ENCODE assay signal across 1 cellular context in genomic region chr17:72719206-72719581, GRCh38.
TF ChIP-seq lines count a peak whose summit lies in the region.

No MANE protein-coding gene starts in this region.

TF ChIP-seq in WTC11, 78 proteins besides CTCF, POLR2A, EP300 and RAD21 (continued from another document):
- TF ChIP-seq, protein P1, sequence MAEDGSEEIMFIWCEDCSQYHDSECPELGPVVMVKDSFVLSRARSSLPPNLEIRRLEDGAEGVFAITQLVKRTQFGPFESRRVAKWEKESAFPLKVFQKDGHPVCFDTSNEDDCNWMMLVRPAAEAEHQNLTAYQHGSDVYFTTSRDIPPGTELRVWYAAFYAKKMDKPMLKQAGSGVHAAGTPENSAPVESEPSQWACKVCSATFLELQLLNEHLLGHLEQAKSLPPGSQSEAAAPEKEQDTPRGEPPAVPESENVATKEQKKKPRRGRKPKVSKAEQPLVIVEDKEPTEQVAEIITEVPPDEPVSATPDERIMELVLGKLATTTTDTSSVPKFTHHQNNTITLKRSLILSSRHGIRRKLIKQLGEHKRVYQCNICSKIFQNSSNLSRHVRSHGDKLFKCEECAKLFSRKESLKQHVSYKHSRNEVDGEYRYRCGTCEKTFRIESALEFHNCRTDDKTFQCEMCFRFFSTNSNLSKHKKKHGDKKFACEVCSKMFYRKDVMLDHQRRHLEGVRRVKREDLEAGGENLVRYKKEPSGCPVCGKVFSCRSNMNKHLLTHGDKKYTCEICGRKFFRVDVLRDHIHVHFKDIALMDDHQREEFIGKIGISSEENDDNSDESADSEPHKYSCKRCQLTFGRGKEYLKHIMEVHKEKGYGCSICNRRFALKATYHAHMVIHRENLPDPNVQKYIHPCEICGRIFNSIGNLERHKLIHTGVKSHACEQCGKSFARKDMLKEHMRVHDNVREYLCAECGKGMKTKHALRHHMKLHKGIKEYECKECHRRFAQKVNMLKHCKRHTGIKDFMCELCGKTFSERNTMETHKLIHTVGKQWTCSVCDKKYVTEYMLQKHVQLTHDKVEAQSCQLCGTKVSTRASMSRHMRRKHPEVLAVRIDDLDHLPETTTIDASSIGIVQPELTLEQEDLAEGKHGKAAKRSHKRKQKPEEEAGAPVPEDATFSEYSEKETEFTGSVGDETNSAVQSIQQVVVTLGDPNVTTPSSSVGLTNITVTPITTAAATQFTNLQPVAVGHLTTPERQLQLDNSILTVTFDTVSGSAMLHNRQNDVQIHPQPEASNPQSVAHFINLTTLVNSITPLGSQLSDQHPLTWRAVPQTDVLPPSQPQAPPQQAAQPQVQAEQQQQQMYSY (CRISPR knock-in tag; IDR thresholded peaks at IDR 0.05): no peak
- TF ChIP-seq, protein P2, sequence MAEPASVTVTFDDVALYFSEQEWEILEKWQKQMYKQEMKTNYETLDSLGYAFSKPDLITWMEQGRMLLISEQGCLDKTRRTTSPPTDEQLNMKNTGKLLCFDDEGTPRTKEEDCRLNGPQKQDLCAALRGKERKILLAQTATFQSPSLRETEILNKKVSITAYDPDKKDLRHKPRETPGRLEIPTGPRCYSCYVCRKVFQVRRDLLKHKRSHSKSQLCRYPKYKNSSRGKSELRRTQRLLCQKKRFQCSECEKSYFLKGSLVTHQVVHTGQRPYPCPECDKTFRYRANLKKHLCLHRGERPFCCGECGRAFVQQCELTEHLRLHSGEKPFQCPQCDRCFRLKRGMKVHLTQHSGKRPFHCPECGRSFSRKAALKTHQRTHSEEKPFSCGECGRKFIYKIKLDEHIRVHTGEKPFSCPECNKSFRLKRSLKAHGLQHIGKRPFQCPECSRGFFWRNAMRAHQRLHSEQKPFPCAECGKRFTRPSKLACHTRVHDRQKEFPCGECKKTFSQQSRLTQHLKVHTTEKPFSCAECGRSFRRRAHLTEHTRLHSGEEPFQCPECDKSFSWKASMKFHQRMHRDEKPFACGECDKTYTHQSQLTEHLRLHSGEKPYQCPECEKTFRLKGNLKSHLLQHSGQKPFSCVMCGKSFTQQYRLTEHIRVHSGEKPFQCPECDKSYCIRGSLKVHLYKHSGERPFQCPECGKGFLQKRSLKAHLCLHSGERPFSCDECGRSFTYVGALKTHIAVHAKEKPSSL (CRISPR knock-in tag; conservative IDR thresholded peaks at IDR 0.05): no peak
- TF ChIP-seq, protein P3, sequence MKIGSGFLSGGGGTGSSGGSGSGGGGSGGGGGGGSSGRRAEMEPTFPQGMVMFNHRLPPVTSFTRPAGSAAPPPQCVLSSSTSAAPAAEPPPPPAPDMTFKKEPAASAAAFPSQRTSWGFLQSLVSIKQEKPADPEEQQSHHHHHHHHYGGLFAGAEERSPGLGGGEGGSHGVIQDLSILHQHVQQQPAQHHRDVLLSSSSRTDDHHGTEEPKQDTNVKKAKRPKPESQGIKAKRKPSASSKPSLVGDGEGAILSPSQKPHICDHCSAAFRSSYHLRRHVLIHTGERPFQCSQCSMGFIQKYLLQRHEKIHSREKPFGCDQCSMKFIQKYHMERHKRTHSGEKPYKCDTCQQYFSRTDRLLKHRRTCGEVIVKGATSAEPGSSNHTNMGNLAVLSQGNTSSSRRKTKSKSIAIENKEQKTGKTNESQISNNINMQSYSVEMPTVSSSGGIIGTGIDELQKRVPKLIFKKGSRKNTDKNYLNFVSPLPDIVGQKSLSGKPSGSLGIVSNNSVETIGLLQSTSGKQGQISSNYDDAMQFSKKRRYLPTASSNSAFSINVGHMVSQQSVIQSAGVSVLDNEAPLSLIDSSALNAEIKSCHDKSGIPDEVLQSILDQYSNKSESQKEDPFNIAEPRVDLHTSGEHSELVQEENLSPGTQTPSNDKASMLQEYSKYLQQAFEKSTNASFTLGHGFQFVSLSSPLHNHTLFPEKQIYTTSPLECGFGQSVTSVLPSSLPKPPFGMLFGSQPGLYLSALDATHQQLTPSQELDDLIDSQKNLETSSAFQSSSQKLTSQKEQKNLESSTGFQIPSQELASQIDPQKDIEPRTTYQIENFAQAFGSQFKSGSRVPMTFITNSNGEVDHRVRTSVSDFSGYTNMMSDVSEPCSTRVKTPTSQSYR (CRISPR knock-in tag; IDR thresholded peaks at IDR 0.05): no peak
- TF ChIP-seq, protein P4, sequence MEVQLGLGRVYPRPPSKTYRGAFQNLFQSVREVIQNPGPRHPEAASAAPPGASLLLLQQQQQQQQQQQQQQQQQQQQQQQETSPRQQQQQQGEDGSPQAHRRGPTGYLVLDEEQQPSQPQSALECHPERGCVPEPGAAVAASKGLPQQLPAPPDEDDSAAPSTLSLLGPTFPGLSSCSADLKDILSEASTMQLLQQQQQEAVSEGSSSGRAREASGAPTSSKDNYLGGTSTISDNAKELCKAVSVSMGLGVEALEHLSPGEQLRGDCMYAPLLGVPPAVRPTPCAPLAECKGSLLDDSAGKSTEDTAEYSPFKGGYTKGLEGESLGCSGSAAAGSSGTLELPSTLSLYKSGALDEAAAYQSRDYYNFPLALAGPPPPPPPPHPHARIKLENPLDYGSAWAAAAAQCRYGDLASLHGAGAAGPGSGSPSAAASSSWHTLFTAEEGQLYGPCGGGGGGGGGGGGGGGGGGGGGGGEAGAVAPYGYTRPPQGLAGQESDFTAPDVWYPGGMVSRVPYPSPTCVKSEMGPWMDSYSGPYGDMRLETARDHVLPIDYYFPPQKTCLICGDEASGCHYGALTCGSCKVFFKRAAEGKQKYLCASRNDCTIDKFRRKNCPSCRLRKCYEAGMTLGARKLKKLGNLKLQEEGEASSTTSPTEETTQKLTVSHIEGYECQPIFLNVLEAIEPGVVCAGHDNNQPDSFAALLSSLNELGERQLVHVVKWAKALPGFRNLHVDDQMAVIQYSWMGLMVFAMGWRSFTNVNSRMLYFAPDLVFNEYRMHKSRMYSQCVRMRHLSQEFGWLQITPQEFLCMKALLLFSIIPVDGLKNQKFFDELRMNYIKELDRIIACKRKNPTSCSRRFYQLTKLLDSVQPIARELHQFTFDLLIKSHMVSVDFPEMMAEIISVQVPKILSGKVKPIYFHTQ (CRISPR knock-in tag; IDR thresholded peaks at IDR 0.05): no peak
- TF ChIP-seq NFE2L1 (CRISPR knock-in tag; IDR thresholded peaks at IDR 0.05): no peak
